ENCODE assay signal across 1 cellular context in the genomic region with DNA sequence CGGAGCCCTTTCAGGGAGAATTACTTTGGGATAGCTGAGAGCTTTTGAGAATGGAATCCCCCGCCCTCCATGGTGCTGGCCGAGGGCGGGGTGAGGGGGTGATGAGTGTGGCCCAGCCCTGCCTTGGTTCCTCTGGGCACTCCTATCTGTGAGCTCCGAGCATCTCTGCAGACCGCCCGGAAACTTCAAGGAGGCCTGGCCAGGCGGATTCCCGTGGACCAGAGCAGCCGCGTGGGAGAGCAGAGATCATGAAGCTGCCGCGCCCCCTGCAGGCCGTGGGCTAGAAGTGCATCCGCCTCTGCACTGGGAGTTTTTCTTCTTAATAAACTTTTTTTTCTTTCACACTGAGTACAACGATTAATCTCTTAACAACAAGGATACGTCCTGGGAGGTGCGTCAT.
TF ChIP-seq lines count a peak whose summit lies in the region.

No MANE protein-coding gene starts in this region.

TF ChIP-seq in GM12878, 131 proteins besides CTCF, POLR2A, EP300 and RAD21 (continued from another document):
- TF ChIP-seq MYC (IDR thresholded peaks at IDR 0.05; ENCODE audit: insufficient read depth, insufficient read length, insufficient replicate concordance, low read length, severe bottlenecking), result no peak
